ENCODE assay signal across 22 cellular contexts in the genomic region with DNA sequence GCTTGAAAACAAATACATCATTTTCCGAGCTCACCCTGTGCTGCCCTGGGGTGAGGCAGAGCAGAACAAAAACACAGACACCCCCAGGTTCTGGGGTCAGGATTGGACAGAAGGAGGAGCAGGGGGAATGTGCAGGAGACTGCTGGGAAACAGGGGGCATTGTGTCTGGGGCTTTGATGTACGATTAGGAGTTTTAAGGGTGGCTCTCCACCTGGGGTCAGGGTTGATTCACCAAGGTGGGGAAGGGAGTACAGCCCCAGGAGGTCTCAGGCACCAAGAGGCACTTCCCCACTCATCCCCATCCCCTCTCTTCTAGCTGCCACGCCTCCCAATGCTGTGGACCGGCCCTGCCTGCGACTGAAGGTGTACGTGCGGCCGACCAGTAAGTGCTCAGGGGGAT. TPM values are rescaled to one million over a fixed set of nuclear protein-coding genes. Genes with fewer than 3 reads are reported as not detected.
"Had no signal": no experiment of that assay in that cellular context is flagged by ENCODE, and none has a peak within 500 bp of the region (broad histone marks: within the 10 kb centered on the region; RNA-seq: fewer than 3 reads in every experiment).

No MANE protein-coding gene starts in this region.

- H3K4me3 Mint-ChIP-seq: IgD-negative memory B cell had no signal

- H3K9me3 Mint-ChIP-seq: IgD-negative memory B cell had no signal

- H3K27ac Mint-ChIP-seq: IgD-negative memory B cell had no signal

- H3K4me2 ChIP-seq: KMS-11 had no signal

- H3K4me3 ChIP-seq: K562 had no signal

- H3K9ac ChIP-seq: KMS-11 had no signal

- H3K27ac ChIP-seq: HL-60, KMS-11 had no signal

- DNase-seq: Kasumi-1, MM.1S, NCI-H1092 treated with DMSO at 0.1 percent for 48 hours, NCI-H1436, NCI-H187, NCI-H2029, NCI-H2081 treated with DMSO at 0.1 percent for 48 hours, NCI-H2171, NCI-H226, NCI-H446, NCI-H510A, NCI-H524 treated with DMSO at 0.1 percent for 48 hours, NCI-H69, NCI-H774, Right ventricle myocardium superior, RPMI8226, SIG-M5 had no signal

- ATAC-seq: K562 had no signal

- H3K36me3 Mint-ChIP-seq: IgD-negative memory B cell had no signal

RNA-seq across cellular contexts. Expression of a gene that starts 12.6 kb away (rescaled TPM):
- total RNA-seq: M059J, Right ventricle myocardium superior had no signal
